In the genomic region with DNA sequence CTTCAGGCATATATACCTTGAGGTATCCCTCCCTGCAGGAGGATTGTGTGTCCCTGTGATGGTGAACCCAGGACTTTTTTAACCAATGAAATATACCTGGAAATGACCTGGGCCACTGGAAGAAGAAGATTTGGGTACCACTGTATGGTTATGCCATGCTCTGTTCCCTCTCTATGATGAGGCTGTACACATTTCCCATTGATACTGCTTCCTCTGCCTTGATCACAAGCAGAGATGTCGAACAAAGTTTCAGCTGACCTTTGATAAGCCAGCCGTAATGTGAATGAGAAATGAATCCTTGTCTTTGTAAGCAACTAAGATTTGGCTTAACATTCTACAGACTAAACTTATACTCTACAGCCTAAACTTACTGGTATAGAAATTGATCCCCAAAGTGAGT, we compare ENCODE assay signal across 3 cellular contexts.
TF ChIP-seq lines count a peak whose summit lies in the region.

No MANE protein-coding gene starts in this region.

TF ChIP-seq in A549, 52 proteins besides CTCF, POLR2A, EP300 and RAD21:
- TF ChIP-seq SMC3 (IDR thresholded peaks at IDR 0.05) = no peak
- TF ChIP-seq ESRRA (IDR thresholded peaks at IDR 0.05; ENCODE audit: borderline replicate concordance, low read length) = no peak

TF ChIP-seq in endothelial cell of umbilical vein, 7 proteins besides CTCF, POLR2A, EP300 and RAD21:
- TF ChIP-seq GATA2 (IDR thresholded peaks at IDR 0.05; ENCODE audit: insufficient read depth, insufficient read length, low read depth, low read length) (no peak), POLR2AphosphoS5 (IDR thresholded peaks at IDR 0.05; ENCODE audit: insufficient read depth, low read depth, low read length) (no peak), FOS (IDR thresholded peaks at IDR 0.05; ENCODE audit: borderline replicate concordance, insufficient read depth, low read length) (no peak), MYC (IDR thresholded peaks at IDR 0.05; ENCODE audit: low read depth, low read length) (no peak), EZH2 (IDR thresholded peaks at IDR 0.05; ENCODE audit: borderline replicate concordance, low read depth, low read length, severe bottlenecking) (no peak), JUN (IDR thresholded peaks at IDR 0.05; ENCODE audit: borderline replicate concordance, insufficient read depth, insufficient read length, low read depth) (no peak)
- TF ChIP-seq, protein P1, sequence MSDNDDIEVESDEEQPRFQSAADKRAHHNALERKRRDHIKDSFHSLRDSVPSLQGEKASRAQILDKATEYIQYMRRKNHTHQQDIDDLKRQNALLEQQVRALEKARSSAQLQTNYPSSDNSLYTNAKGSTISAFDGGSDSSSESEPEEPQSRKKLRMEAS (IDR thresholded peaks at IDR 0.05; ENCODE audit: insufficient read depth, insufficient read length) = no peak

TF ChIP-seq in HepG2, 621 proteins besides CTCF, POLR2A, EP300 and RAD21:
- TF ChIP-seq ZNF510 (CRISPR knock-in tag; IDR thresholded peaks at IDR 0.05; ENCODE audit: low read depth) = 0 out of 2 replicates have a peak, but pooled peaks have one; percentile 37
- TF ChIP-seq, protein P2, sequence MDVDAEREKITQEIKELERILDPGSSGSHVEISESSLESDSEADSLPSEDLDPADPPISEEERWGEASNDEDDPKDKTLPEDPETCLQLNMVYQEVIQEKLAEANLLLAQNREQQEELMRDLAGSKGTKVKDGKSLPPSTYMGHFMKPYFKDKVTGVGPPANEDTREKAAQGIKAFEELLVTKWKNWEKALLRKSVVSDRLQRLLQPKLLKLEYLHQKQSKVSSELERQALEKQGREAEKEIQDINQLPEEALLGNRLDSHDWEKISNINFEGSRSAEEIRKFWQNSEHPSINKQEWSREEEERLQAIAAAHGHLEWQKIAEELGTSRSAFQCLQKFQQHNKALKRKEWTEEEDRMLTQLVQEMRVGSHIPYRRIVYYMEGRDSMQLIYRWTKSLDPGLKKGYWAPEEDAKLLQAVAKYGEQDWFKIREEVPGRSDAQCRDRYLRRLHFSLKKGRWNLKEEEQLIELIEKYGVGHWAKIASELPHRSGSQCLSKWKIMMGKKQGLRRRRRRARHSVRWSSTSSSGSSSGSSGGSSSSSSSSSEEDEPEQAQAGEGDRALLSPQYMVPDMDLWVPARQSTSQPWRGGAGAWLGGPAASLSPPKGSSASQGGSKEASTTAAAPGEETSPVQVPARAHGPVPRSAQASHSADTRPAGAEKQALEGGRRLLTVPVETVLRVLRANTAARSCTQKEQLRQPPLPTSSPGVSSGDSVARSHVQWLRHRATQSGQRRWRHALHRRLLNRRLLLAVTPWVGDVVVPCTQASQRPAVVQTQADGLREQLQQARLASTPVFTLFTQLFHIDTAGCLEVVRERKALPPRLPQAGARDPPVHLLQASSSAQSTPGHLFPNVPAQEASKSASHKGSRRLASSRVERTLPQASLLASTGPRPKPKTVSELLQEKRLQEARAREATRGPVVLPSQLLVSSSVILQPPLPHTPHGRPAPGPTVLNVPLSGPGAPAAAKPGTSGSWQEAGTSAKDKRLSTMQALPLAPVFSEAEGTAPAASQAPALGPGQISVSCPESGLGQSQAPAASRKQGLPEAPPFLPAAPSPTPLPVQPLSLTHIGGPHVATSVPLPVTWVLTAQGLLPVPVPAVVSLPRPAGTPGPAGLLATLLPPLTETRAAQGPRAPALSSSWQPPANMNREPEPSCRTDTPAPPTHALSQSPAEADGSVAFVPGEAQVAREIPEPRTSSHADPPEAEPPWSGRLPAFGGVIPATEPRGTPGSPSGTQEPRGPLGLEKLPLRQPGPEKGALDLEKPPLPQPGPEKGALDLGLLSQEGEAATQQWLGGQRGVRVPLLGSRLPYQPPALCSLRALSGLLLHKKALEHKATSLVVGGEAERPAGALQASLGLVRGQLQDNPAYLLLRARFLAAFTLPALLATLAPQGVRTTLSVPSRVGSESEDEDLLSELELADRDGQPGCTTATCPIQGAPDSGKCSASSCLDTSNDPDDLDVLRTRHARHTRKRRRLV (CRISPR knock-in tag; IDR thresholded peaks at IDR 0.05) = no peak
- TF ChIP-seq ZNF761 (CRISPR knock-in tag; conservative IDR thresholded peaks at IDR 0.05) = 0 out of 2 replicates have a peak, but pooled peaks have one; percentile 33
- TF ChIP-seq, protein P3, sequence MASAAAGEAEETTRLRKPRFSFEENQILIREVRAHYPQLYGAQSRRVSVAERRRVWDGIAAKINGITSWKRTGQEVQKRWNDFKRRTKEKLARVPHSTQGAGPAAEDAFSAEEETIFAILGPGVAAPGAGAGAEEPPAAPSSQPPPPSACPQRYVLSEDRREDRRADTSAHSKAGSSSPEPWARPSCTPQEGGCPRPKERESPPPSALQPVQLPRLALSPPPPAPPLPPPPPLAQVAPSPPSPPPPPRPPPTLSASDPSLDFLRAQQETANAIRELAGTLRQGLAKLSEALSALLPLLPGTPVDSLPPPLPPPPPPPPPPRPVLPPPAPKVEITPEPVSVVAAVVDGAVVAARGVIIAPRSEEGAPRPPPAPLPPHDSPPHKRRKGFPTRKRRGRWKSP (CRISPR knock-in tag; IDR thresholded peaks at IDR 0.05) = 0 out of 2 replicates have a peak, but pooled peaks have one; percentile 31
- no peak for TF ChIP-seq POGZ (CRISPR knock-in tag; IDR thresholded peaks at IDR 0.05)
